12 cellular contexts compared by ENCODE assay signal in genomic region chr1:53123462-53124129, GRCh38. TPM values are rescaled to one million over a fixed set of nuclear protein-coding genes. Genes with fewer than 3 reads are reported as not detected.
DNase-seq lines count a peak whose midpoint lies in the region; ATAC-seq and TF ChIP-seq lines count a peak whose summit lies in the region.
"Had no signal": no experiment of that assay in that cellular context is flagged by ENCODE, and none has a peak within 500 bp of the region (broad histone marks: within the 10 kb centered on the region; RNA-seq: fewer than 3 reads in every experiment).

No MANE protein-coding gene starts in this region.

- no peaks in the 10 kb centered on the region for H3K36me3 ChIP-seq in subcutaneous abdominal adipose tissue (ENCODE audit: control insufficient read depth in 5 of 5, insufficient read depth in 5 of 5, low read length in 5 of 5)

- no peak for TF ChIP-seq CTCF in fibroblast of mammary gland (conservative IDR thresholded peaks at IDR 0.05; ENCODE audit: control insufficient read depth, insufficient read depth, low read depth, low read length)

- H3K4me1 ChIP-seq in subcutaneous abdominal adipose tissue (ENCODE audit: control insufficient read depth in 5 of 5, insufficient read depth in 5 of 5, low read length in 5 of 5), result peaks cover 13 to 67% (median 58%) of the 10 kb centered on the region in 5 donors

- no peak overlapping the region for H3K4me3 ChIP-seq in fibroblast of mammary gland (ENCODE audit: control insufficient read depth, low read depth, low read length)
- H3K4me3 ChIP-seq in subcutaneous abdominal adipose tissue (ENCODE audit: low read depth in 1 of 5, low read length in 5 of 5), result no peak overlapping the region

- H3K9ac ChIP-seq in subcutaneous abdominal adipose tissue (ENCODE audit: low read length in 5 of 5), result peak overlapping the region in 3 of 5 donors; percentile 13 to 38 (median 16)
- H3K9ac ChIP-seq: KMS-11, SK-N-SH had no signal

- ATAC-seq in GM21423 (IDR thresholded peaks at IDR 0.05; ENCODE audit: unreplicated experiment) (no peak), GM21529 (IDR thresholded peaks at IDR 0.05; ENCODE audit: unreplicated experiment) (no peak)

- DNase-seq in LHCN-M2 (ENCODE audit: low read depth) (peak; percentile 12), fibroblast of mammary gland (ENCODE audit: low read depth) (peak; percentile 94), mucosa of gallbladder (ENCODE audit: low spot score) (peak; percentile 32), DMS53 (lab: John Stamatoyannopoulos, UW) (no peak)
- no peak for DNase-seq in stimulated activated CD4-positive, alpha-beta T cell treated with anti-CD3 and anti-CD28 coated beads, Interleukin-2, amount 100 ng/mL, for 24 hours
- DNase-seq: amniotic stem cell, SK-N-SH had no signal

- no peaks in the 10 kb centered on the region for H3K9me3 ChIP-seq in subcutaneous abdominal adipose tissue (ENCODE audit: control insufficient read depth in 5 of 5, low read length in 5 of 5)
- H3K9me3 ChIP-seq: SK-N-SH had no signal

- peak overlapping the region; percentile 75 for H3K27ac ChIP-seq in subcutaneous abdominal adipose tissue (ENCODE audit: low read depth, low read length)
- H3K27ac ChIP-seq: KMS-11 had no signal

- H3K27me3 ChIP-seq in subcutaneous abdominal adipose tissue (ENCODE audit: control insufficient read depth in 5 of 5, insufficient read depth in 4 of 5, low read length in 5 of 5), result peaks cover 0 to 4% (median 0%) of the 10 kb centered on the region in 5 donors

RNA-seq across cellular contexts. Expression of gene SLC1A7, which starts 18.8 kb away (rescaled TPM):
- not detected in 2 replicates for total RNA-seq in LHCN-M2 (2014; rRNA removed)
- not detected for polyA plus RNA-seq in LHCN-M2 (2012)
- 21.1 TPM for total RNA-seq in mucosa of gallbladder
- total RNA-seq: Daoy had no signal
- polyA plus RNA-seq: SK-N-SH had no signal

Comparison
In these comparisons a context has a peak if more than half of its experiments do, and no peak if none do; other contexts are left out.
1. DNase-seq: peak in LHCN-M2 (single experiment), fibroblast of mammary gland (single experiment) and mucosa of gallbladder (single experiment); none in stimulated activated CD4-positive, alpha-beta T cell treated with anti-CD3 and anti-CD28 coated beads, Interleukin-2, amount 100 ng/mL, for 24 hours (0 of 2) and DMS53 (single experiment).
2. RNA of gene SLC1A7, which starts 18.8 kb away (total RNA-seq): 21.1 TPM in mucosa of gallbladder (single experiment); not detected in LHCN-M2; every median in the first group is over 10 times any median in the second.